Comparison of ENCODE assay signal across 1 cellular context in genomic region chr1:168082008-168082876, GRCh38.
TF ChIP-seq lines count a peak whose summit lies in the region.

No MANE protein-coding gene starts in this region.

TF ChIP-seq in H1, 55 proteins besides CTCF, POLR2A, EP300 and RAD21 (continued from another document):
- TF ChIP-seq CHD7 (IDR thresholded peaks at IDR 0.05; ENCODE audit: insufficient replicate concordance, low read length) = no peak
